Comparison of ENCODE assay signal across 16 cellular contexts in the genomic region with DNA sequence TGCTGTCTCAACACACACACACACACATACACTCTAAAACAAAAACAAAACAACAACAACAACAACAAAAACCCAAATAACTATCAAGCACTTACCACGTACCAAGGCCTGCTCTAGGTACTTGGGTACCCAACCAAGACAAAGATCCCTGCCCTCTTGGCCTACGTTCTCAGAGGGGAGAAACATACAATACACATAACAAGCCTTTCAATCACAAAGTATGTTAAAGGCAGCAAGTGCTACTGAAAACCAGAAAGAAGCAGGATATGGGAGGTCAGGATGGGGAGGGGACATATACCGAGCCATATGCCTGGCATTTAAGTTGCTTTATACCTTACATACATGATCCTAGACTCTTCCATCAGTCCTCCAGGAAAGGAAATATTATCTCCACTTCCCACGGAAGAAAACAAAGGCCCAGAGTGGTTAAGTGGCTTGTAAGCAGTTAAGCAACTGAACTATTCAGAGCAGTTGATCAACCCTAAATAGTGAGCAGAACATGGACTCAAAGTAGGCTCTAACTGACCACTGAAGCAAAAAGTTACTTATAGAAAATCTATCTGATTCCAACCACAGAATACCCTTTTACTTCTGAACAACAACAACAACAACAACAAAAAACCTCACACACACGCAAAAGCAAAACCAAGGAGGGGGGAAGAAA. TPM values are rescaled to one million over a fixed set of nuclear protein-coding genes. Genes with fewer than 3 reads are reported as not detected.
"Had no signal": no experiment of that assay in that cellular context is flagged by ENCODE, and none has a peak within 500 bp of the region (broad histone marks: within the 10 kb centered on the region; RNA-seq: fewer than 3 reads in every experiment).

No MANE protein-coding gene starts in this region.

- H3K27me3 ChIP-seq: gastrocnemius medialis, heart right ventricle, sigmoid colon, stomach, thyroid gland had no signal

- H3K9me3 Mint-ChIP-seq: activated naive CD8-positive, alpha-beta T cell treated with anti-CD3 and anti-CD28 coated beads, Interleukin-2, amount 10 ng/mL, durations not matched to agents 7 days and 5 days; dendritic cell treated with granulocyte-macrophage colony-stimulating factor and Interleukin-4, amounts not matched to agents 40 ng/mL and 50 ng/mL, for 4 days had no signal

- DNase-seq: activated CD4-positive, alpha-beta T cell treated with anti-CD3 and anti-CD28 coated beads, Interleukin-2, amount 50 U/mL, for 1 hour; activated CD8-positive, alpha-beta memory T cell treated with anti-CD3 and anti-CD28 coated beads for 24 hours; activated naive CD8-positive, alpha-beta T cell treated with anti-CD3 and anti-CD28 coated beads, Interleukin-2, amount 10 ng/mL, durations not matched to agents 7 days and 5 days; effector memory CD4-positive, alpha-beta T cell; gastrocnemius medialis; heart right ventricle; left ventricle myocardium superior; mesendoderm; psoas muscle; sigmoid colon; stimulated activated CD4-positive, alpha-beta T cell treated with anti-CD3 and anti-CD28 coated beads, Interleukin-1b, Interleukin-23, amount 100 ng/mL, for 48 hours; stomach; T-helper 9 cell; thyroid gland had no signal

- ATAC-seq: activated CD4-positive, CD25-positive, alpha-beta regulatory T cell treated with anti-CD3 and anti-CD28 coated beads, Interleukin-2, amount 50 U/mL, for 24 hours; gastrocnemius medialis; heart right ventricle; left ventricle myocardium superior; psoas muscle had no signal

- H3K36me3 ChIP-seq: gastrocnemius medialis, heart right ventricle, sigmoid colon, stomach, thyroid gland had no signal

- H3K27ac ChIP-seq: gastrocnemius medialis, heart right ventricle, psoas muscle, thyroid gland had no signal

- H3K9me3 ChIP-seq: gastrocnemius medialis, heart right ventricle, psoas muscle, sigmoid colon, stomach, thyroid gland had no signal

- H3K4me3 Mint-ChIP-seq: activated naive CD8-positive, alpha-beta T cell treated with anti-CD3 and anti-CD28 coated beads, Interleukin-2, amount 10 ng/mL, durations not matched to agents 7 days and 5 days; dendritic cell treated with granulocyte-macrophage colony-stimulating factor and Interleukin-4, amounts not matched to agents 40 ng/mL and 50 ng/mL, for 4 days had no signal

- H3K4me1 Mint-ChIP-seq: activated naive CD8-positive, alpha-beta T cell treated with anti-CD3 and anti-CD28 coated beads, Interleukin-2, amount 10 ng/mL, durations not matched to agents 7 days and 5 days had no signal

- H3K4me3 ChIP-seq: gastrocnemius medialis, heart right ventricle, psoas muscle, sigmoid colon, stomach, thyroid gland had no signal

- H3K27ac Mint-ChIP-seq: activated naive CD8-positive, alpha-beta T cell treated with anti-CD3 and anti-CD28 coated beads, Interleukin-2, amount 10 ng/mL, durations not matched to agents 7 days and 5 days; dendritic cell treated with granulocyte-macrophage colony-stimulating factor and Interleukin-4, amounts not matched to agents 40 ng/mL and 50 ng/mL, for 4 days had no signal

- H3K36me3 Mint-ChIP-seq: activated naive CD8-positive, alpha-beta T cell treated with anti-CD3 and anti-CD28 coated beads, Interleukin-2, amount 10 ng/mL, durations not matched to agents 7 days and 5 days had no signal

RNA-seq across cellular contexts. Expression of gene PRICKLE2, which starts 21.2 kb away (rescaled TPM):
- total RNA-seq: activated naive CD8-positive, alpha-beta T cell treated with anti-CD3 and anti-CD28 coated beads, Interleukin-2, amount 10 ng/mL, durations not matched to agents 7 days and 5 days had no signal
